ENCODE assay signal across 8 cellular contexts in the genomic region with DNA sequence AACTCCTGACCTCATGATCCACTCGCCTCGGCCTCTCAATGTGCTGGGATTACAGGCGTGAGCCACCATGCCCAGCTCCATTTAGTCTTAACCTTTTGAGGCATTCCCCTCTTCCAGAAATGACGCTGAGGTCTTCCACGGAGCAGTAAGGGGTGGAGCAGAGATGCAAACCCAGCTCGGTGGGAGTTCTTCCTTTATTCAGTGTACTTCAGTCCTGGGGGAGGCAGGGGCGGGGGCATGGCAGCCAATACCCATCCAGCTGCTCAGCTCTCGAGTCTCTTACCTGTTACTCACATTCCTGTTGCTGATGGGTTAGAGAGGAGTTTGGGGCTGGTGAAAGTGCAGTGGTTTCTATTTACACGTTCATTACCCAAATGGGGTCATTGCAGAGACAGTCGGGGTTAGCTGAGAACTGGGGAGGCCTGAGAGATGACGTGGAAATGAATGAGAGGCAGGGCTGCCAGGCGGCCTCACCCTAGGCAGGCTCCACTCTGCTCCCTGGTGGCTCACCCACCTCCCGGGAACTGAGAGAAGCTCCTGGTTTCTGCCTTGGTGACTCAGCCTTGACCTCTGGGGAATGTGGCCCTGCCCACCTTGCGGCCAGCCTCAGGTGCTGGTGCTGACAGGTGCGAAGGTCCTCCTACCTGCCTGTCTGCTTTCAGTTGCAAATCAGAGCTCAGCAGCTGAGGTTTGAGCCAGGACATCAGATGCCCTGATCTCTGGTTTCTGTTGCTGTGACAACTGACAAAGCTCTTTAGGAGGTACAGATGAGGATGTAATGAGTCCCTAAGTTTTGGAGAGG. TPM values are rescaled to one million over a fixed set of nuclear protein-coding genes. Genes with fewer than 3 reads are reported as not detected.
DNase-seq lines count a peak whose midpoint lies in the region; ATAC-seq and TF ChIP-seq lines count a peak whose summit lies in the region.

No MANE protein-coding gene starts in this region.

- H3K4me3 Mint-ChIP-seq in neural crest cell = no peak overlapping the region

- peak; percentile 98 for ATAC-seq in esophagus mucosa
- ATAC-seq in HG03045 (IDR thresholded peaks at IDR 0.05; ENCODE audit: unreplicated experiment) = no peak

- DNase-seq in GM10248 (ENCODE audit: extremely low spot score) = no peak
- DNase-seq in NCI-H460 (ENCODE audit: extremely low read depth, low read depth) = peak; percentile 26
- DNase-seq in neural crest cell (ENCODE audit: low read depth, low spot score) = no peak
- DNase-seq in GF-D8 (lab: John Stamatoyannopoulos, UW) = no peak
- no peak for DNase-seq in NCI-H1694 (lab: John Stamatoyannopoulos, UW)
- no peak for DNase-seq in GDM1 (lab: John Stamatoyannopoulos, UW)

- CTCF ChIA-PET in GM10248 (lab: Yijun Ruan, JAX) = interaction anchor here (0.9 to 4.1 kb wide), 7 partner anchors 10 to 1549 kb away, joined by 3 to 25 read pairs (median 5); no protein-coding TSS in a partner anchor

- peaks cover 29% of the 10 kb centered on the region for H3K4me1 Mint-ChIP-seq in neural crest cell

- H3K9me3 Mint-ChIP-seq in neural crest cell = no peaks in the 10 kb centered on the region

- peak overlapping the region; percentile 28 for H3K27ac Mint-ChIP-seq in neural crest cell (ENCODE audit: unreplicated experiment)

- peaks cover 15% of the 10 kb centered on the region for H3K36me3 Mint-ChIP-seq in neural crest cell (ENCODE audit: low read depth)

- H3K27me3 Mint-ChIP-seq in neural crest cell (ENCODE audit: low read depth) = no peaks in the 10 kb centered on the region

- TF ChIP-seq CTCF in GM10248 (IDR thresholded peaks at IDR 0.05; ENCODE audit: control extremely low read depth, extremely low read depth, low read depth, missing control alignments) (peak; percentile 14), neural crest cell (conservative IDR thresholded peaks at IDR 0.05) (no peak)

- POLR2A ChIA-PET in GM10248 (lab: Yijun Ruan, JAX) = no interaction called here

RNA-seq across cellular contexts. Expression of gene ST14, which starts 13.4 kb away (rescaled TPM):
- not detected in 2 replicates for total RNA-seq in NCI-H460 (2014; rRNA removed; shearing (Covaris generic))
- polyA plus RNA-seq in NCI-H460 (2014; cell fraction: nucleus; rRNA removed) = not detected in 2 replicates
- total RNA-seq in esophagus mucosa (121 TPM), neural crest cell (0.12 and 0.30 TPM in 2 replicates)

Comparison
In these comparisons a context has a peak if more than half of its experiments do, and no peak if none do; other contexts are left out.
1. RNA of gene ST14, which starts 13.4 kb away (total RNA-seq): 121 TPM in esophagus mucosa (single experiment); 0.12 to 0.30 TPM in neural crest cell and not detected in NCI-H460; every median in the first group is over 10 times any median in the second.